Comparison of ENCODE assay signal across 1 cellular context in the genomic region with DNA sequence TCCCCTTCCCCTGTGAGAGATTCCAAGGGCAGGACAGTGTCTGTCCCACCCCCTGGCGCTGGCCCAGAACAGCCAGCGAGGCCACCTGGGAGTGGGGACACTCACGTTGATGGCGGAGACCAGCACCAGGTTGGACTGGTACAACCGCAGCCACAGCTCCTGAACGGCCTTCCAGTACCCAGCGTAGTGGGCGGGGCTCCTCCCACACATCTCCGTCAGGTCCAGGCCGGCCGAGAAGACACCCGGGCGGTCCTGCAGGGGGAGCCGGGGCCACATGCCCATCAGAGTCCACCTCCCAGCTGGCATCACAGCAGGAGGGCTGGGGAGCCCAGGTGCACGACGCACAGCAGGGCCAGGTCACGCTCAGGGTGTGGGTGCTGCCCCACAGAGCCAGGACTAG.
TF ChIP-seq lines count a peak whose summit lies in the region.

No MANE protein-coding gene starts in this region.

TF ChIP-seq in SK-N-SH treated with all-trans-retinoic acid at 6 μM for 48 hours, 23 proteins besides CTCF, POLR2A, EP300 and RAD21 (continued from another document):
- TF ChIP-seq, protein P1, sequence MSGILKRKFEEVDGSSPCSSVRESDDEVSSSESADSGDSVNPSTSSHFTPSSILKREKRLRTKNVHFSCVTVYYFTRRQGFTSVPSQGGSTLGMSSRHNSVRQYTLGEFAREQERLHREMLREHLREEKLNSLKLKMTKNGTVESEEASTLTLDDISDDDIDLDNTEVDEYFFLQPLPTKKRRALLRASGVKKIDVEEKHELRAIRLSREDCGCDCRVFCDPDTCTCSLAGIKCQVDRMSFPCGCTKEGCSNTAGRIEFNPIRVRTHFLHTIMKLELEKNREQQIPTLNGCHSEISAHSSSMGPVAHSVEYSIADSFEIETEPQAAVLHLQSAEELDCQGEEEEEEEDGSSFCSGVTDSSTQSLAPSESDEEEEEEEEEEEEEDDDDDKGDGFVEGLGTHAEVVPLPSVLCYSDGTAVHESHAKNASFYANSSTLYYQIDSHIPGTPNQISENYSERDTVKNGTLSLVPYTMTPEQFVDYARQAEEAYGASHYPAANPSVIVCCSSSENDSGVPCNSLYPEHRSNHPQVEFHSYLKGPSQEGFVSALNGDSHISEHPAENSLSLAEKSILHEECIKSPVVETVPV (CRISPR knock-in tag; IDR thresholded peaks at IDR 0.05), result no peak
- TF ChIP-seq, protein P2, sequence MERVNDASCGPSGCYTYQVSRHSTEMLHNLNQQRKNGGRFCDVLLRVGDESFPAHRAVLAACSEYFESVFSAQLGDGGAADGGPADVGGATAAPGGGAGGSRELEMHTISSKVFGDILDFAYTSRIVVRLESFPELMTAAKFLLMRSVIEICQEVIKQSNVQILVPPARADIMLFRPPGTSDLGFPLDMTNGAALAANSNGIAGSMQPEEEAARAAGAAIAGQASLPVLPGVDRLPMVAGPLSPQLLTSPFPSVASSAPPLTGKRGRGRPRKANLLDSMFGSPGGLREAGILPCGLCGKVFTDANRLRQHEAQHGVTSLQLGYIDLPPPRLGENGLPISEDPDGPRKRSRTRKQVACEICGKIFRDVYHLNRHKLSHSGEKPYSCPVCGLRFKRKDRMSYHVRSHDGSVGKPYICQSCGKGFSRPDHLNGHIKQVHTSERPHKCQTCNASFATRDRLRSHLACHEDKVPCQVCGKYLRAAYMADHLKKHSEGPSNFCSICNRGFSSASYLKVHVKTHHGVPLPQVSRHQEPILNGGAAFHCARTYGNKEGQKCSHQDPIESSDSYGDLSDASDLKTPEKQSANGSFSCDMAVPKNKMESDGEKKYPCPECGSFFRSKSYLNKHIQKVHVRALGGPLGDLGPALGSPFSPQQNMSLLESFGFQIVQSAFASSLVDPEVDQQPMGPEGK (CRISPR knock-in tag; IDR thresholded peaks at IDR 0.05; ENCODE audit: borderline replicate concordance), result no peak
- TF ChIP-seq PPARA (CRISPR knock-in tag; IDR thresholded peaks at IDR 0.05; ENCODE audit: borderline replicate concordance) (no peak), ESRRG (CRISPR knock-in tag; IDR thresholded peaks at IDR 0.05) (no peak), OSR1 (CRISPR knock-in tag; IDR thresholded peaks at IDR 0.05) (no peak), ZNF565 (CRISPR knock-in tag; conservative IDR thresholded peaks at IDR 0.05; ENCODE audit: low read depth) (no peak), CSDC2 (CRISPR knock-in tag; IDR thresholded peaks at IDR 0.05) (no peak), GLIS3 (CRISPR knock-in tag; IDR thresholded peaks at IDR 0.05) (no peak), BACH2 (CRISPR knock-in tag; IDR thresholded peaks at IDR 0.05; ENCODE audit: borderline replicate concordance) (no peak), ZNF8 (CRISPR knock-in tag; IDR thresholded peaks at IDR 0.05) (no peak), ZFP3 (CRISPR knock-in tag; IDR thresholded peaks at IDR 0.05) (no peak), RARB (CRISPR knock-in tag; IDR thresholded peaks at IDR 0.05) (no peak), ZFP30 (CRISPR knock-in tag; IDR thresholded peaks at IDR 0.05) (no peak)
- TF ChIP-seq, protein P3, sequence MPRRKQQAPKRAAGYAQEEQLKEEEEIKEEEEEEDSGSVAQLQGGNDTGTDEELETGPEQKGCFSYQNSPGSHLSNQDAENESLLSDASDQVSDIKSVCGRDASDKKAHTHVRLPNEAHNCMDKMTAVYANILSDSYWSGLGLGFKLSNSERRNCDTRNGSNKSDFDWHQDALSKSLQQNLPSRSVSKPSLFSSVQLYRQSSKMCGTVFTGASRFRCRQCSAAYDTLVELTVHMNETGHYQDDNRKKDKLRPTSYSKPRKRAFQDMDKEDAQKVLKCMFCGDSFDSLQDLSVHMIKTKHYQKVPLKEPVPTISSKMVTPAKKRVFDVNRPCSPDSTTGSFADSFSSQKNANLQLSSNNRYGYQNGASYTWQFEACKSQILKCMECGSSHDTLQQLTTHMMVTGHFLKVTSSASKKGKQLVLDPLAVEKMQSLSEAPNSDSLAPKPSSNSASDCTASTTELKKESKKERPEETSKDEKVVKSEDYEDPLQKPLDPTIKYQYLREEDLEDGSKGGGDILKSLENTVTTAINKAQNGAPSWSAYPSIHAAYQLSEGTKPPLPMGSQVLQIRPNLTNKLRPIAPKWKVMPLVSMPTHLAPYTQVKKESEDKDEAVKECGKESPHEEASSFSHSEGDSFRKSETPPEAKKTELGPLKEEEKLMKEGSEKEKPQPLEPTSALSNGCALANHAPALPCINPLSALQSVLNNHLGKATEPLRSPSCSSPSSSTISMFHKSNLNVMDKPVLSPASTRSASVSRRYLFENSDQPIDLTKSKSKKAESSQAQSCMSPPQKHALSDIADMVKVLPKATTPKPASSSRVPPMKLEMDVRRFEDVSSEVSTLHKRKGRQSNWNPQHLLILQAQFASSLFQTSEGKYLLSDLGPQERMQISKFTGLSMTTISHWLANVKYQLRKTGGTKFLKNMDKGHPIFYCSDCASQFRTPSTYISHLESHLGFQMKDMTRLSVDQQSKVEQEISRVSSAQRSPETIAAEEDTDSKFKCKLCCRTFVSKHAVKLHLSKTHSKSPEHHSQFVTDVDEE (CRISPR knock-in tag; IDR thresholded peaks at IDR 0.05), result no peak
- TF ChIP-seq, protein P4, sequence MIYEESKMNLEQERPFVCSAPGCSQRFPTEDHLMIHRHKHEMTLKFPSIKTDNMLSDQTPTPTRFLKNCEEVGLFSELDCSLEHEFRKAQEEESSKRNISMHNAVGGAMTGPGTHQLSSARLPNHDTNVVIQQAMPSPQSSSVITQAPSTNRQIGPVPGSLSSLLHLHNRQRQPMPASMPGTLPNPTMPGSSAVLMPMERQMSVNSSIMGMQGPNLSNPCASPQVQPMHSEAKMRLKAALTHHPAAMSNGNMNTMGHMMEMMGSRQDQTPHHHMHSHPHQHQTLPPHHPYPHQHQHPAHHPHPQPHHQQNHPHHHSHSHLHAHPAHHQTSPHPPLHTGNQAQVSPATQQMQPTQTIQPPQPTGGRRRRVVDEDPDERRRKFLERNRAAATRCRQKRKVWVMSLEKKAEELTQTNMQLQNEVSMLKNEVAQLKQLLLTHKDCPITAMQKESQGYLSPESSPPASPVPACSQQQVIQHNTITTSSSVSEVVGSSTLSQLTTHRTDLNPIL (CRISPR knock-in tag; IDR thresholded peaks at IDR 0.05; ENCODE audit: low read depth), result no peak
- TF ChIP-seq, protein P5, sequence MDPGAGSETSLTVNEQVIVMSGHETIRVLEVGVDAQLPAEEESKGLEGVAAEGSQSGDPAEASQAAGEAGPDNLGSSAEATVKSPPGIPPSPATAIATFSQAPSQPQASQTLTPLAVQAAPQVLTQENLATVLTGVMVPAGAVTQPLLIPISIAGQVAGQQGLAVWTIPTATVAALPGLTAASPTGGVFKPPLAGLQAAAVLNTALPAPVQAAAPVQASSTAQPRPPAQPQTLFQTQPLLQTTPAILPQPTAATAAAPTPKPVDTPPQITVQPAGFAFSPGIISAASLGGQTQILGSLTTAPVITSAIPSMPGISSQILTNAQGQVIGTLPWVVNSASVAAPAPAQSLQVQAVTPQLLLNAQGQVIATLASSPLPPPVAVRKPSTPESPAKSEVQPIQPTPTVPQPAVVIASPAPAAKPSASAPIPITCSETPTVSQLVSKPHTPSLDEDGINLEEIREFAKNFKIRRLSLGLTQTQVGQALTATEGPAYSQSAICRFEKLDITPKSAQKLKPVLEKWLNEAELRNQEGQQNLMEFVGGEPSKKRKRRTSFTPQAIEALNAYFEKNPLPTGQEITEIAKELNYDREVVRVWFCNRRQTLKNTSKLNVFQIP (CRISPR knock-in tag; IDR thresholded peaks at IDR 0.05; ENCODE audit: borderline replicate concordance, low read depth), result no peak
